1 cellular context compared by ENCODE assay signal in the genomic region with DNA sequence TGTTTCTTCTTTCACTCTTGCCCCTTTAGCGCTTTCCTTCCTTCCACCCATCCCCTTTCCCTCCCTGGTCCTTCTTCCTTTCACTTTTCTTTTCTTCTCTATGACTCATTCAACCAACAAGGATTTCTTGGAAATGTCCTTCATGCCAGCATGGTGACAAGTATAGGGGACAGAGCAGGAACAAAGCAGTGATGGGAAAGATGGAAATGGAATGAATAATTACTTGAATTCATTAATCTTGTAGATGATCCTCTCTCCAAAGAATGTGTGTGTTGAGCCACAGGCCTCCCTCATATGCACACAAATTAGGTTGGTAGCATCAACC.
TF ChIP-seq lines count a peak whose summit lies in the region.

No MANE protein-coding gene starts in this region.

TF ChIP-seq in K562, 482 proteins besides CTCF, POLR2A, EP300 and RAD21 (continues in another document):
- no peak; the same call in 1 of the 2 replicates for TF ChIP-seq ATF7 (IDR thresholded peaks at IDR 0.05)
- peak in 1 of 2 experiments; percentile 49; a peak in 2 of 4 replicates for TF ChIP-seq FOXK2 (conservative IDR thresholded peaks at IDR 0.05 in 1 of 2, IDR thresholded peaks at IDR 0.05 in 1 of 2; ENCODE audit: low read depth in 2 of 2)
- TF ChIP-seq, protein P1, sequence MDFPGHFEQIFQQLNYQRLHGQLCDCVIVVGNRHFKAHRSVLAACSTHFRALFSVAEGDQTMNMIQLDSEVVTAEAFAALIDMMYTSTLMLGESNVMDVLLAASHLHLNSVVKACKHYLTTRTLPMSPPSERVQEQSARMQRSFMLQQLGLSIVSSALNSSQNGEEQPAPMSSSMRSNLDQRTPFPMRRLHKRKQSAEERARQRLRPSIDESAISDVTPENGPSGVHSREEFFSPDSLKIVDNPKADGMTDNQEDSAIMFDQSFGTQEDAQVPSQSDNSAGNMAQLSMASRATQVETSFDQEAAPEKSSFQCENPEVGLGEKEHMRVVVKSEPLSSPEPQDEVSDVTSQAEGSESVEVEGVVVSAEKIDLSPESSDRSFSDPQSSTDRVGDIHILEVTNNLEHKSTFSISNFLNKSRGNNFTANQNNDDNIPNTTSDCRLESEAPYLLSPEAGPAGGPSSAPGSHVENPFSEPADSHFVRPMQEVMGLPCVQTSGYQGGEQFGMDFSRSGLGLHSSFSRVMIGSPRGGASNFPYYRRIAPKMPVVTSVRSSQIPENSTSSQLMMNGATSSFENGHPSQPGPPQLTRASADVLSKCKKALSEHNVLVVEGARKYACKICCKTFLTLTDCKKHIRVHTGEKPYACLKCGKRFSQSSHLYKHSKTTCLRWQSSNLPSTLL (IDR thresholded peaks at IDR 0.05) = no peak
- no peak for TF ChIP-seq IRF2 (CRISPR knock-in tag; IDR thresholded peaks at IDR 0.05)
- TF ChIP-seq NCOA2 (IDR thresholded peaks at IDR 0.05; ENCODE audit: partially characterized antibody in 2 of 2) = no peak
- no peak for TF ChIP-seq RB1 (IDR thresholded peaks at IDR 0.05; ENCODE audit: low read depth)
- TF ChIP-seq, protein P2, sequence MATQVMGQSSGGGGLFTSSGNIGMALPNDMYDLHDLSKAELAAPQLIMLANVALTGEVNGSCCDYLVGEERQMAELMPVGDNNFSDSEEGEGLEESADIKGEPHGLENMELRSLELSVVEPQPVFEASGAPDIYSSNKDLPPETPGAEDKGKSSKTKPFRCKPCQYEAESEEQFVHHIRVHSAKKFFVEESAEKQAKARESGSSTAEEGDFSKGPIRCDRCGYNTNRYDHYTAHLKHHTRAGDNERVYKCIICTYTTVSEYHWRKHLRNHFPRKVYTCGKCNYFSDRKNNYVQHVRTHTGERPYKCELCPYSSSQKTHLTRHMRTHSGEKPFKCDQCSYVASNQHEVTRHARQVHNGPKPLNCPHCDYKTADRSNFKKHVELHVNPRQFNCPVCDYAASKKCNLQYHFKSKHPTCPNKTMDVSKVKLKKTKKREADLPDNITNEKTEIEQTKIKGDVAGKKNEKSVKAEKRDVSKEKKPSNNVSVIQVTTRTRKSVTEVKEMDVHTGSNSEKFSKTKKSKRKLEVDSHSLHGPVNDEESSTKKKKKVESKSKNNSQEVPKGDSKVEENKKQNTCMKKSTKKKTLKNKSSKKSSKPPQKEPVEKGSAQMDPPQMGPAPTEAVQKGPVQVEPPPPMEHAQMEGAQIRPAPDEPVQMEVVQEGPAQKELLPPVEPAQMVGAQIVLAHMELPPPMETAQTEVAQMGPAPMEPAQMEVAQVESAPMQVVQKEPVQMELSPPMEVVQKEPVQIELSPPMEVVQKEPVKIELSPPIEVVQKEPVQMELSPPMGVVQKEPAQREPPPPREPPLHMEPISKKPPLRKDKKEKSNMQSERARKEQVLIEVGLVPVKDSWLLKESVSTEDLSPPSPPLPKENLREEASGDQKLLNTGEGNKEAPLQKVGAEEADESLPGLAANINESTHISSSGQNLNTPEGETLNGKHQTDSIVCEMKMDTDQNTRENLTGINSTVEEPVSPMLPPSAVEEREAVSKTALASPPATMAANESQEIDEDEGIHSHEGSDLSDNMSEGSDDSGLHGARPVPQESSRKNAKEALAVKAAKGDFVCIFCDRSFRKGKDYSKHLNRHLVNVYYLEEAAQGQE (CRISPR knock-in tag; IDR thresholded peaks at IDR 0.05; ENCODE audit: low read depth) = no peak
- no peak for TF ChIP-seq FOXO4 (CRISPR knock-in tag; IDR thresholded peaks at IDR 0.05)
- TF ChIP-seq FOS (IDR thresholded peaks at IDR 0.05; ENCODE audit: extremely low read depth, insufficient read length) = no peak
- peak; percentile 42; the same call in 1 of the 2 replicates for TF ChIP-seq EHMT2 (IDR thresholded peaks at IDR 0.05)
- TF ChIP-seq SRSF9 (IDR thresholded peaks at IDR 0.05; ENCODE audit: borderline replicate concordance, low read depth, low read length) = no peak
- no peak for TF ChIP-seq POU5F1 (IDR thresholded peaks at IDR 0.05; ENCODE audit: borderline replicate concordance, low read depth, low read length, partially characterized antibody)
- no peak for TF ChIP-seq ZNF239 (CRISPR knock-in tag; IDR thresholded peaks at IDR 0.05)
- TF ChIP-seq TAF9B (IDR thresholded peaks at IDR 0.05; ENCODE audit: partially characterized antibody) = peak; percentile 29
- TF ChIP-seq, protein P3, sequence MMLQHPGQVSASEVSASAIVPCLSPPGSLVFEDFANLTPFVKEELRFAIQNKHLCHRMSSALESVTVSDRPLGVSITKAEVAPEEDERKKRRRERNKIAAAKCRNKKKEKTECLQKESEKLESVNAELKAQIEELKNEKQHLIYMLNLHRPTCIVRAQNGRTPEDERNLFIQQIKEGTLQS (IDR thresholded peaks at IDR 0.05) = peak; percentile 29
- TF ChIP-seq, protein P3 (CRISPR knock-in tag; conservative IDR thresholded peaks at IDR 0.05) = no peak
- no peak for TF ChIP-seq ZNF121 (CRISPR knock-in tag; conservative IDR thresholded peaks at IDR 0.05)
- TF ChIP-seq SPI1 (IDR thresholded peaks at IDR 0.05; ENCODE audit: borderline replicate concordance, low read depth, low read length) = peak; percentile 7; the same call in 1 of the 2 replicates
- TF ChIP-seq, protein P4, sequence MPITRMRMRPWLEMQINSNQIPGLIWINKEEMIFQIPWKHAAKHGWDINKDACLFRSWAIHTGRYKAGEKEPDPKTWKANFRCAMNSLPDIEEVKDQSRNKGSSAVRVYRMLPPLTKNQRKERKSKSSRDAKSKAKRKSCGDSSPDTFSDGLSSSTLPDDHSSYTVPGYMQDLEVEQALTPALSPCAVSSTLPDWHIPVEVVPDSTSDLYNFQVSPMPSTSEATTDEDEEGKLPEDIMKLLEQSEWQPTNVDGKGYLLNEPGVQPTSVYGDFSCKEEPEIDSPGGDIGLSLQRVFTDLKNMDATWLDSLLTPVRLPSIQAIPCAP (CRISPR knock-in tag; IDR thresholded peaks at IDR 0.05; ENCODE audit: borderline replicate concordance) = no peak
- peak; percentile 61; the same call in 1 of the 2 replicates for TF ChIP-seq JUN (IDR thresholded peaks at IDR 0.05; ENCODE audit: borderline replicate concordance, low read depth, low read length)
- TF ChIP-seq JUN (CRISPR knock-in tag; IDR thresholded peaks at IDR 0.05; ENCODE audit: borderline replicate concordance) = no peak
- no peak for TF ChIP-seq ZBTB7A (IDR thresholded peaks at IDR 0.05; ENCODE audit: borderline replicate concordance, control insufficient read depth, low read depth, low read length)
- no peak for TF ChIP-seq HMG20A (CRISPR knock-in tag; conservative IDR thresholded peaks at IDR 0.05)
- TF ChIP-seq HOXB6 (CRISPR knock-in tag; IDR thresholded peaks at IDR 0.05; ENCODE audit: borderline replicate concordance) = no peak
- no peak for TF ChIP-seq ZNF217 (CRISPR knock-in tag; IDR thresholded peaks at IDR 0.05)
- peak in 1 of 2 experiments; percentile 87; a peak in 2 of 4 replicates for TF ChIP-seq ZNF318 (IDR thresholded peaks at IDR 0.05; ENCODE audit: borderline replicate concordance in 1 of 2, low read depth in 1 of 2)
- TF ChIP-seq HNRNPUL1 (IDR thresholded peaks at IDR 0.05; ENCODE audit: low read length) = no peak
- TF ChIP-seq MLX (CRISPR knock-in tag; conservative IDR thresholded peaks at IDR 0.05) = no peak
- no peak for TF ChIP-seq FOXA1 (IDR thresholded peaks at IDR 0.05; ENCODE audit: borderline replicate concordance)
- no peak for TF ChIP-seq FOXP1 (CRISPR knock-in tag; IDR thresholded peaks at IDR 0.05)
- TF ChIP-seq NBN (IDR thresholded peaks at IDR 0.05; ENCODE audit: low read depth) = no peak
- no peak for TF ChIP-seq SLC30A9 (CRISPR knock-in tag; IDR thresholded peaks at IDR 0.05)
- TF ChIP-seq CBFA2T2 (conservative IDR thresholded peaks at IDR 0.05) = no peak
- no peak for TF ChIP-seq TBP (optimal IDR thresholded peaks at IDR 0.05; ENCODE audit: low read depth, low read length)
- no peak for TF ChIP-seq RBBP5 (IDR thresholded peaks at IDR 0.05; ENCODE audit: borderline replicate concordance, insufficient read depth, low read length, poor library complexity, severe bottlenecking)
- TF ChIP-seq STAG1 (CRISPR knock-in tag; IDR thresholded peaks at IDR 0.05; ENCODE audit: borderline replicate concordance) = no peak
- TF ChIP-seq NFRKB (IDR thresholded peaks at IDR 0.05; ENCODE audit: low read depth) = 0 out of 2 replicates have a peak, but pooled peaks have one; percentile 20
- no peak for TF ChIP-seq NCOA4 (IDR thresholded peaks at IDR 0.05; ENCODE audit: partially characterized antibody)
- TF ChIP-seq E2F1 (CRISPR knock-in tag; IDR thresholded peaks at IDR 0.05) = no peak
- TF ChIP-seq ELF2 (CRISPR knock-in tag; IDR thresholded peaks at IDR 0.05) = no peak
- no peak for TF ChIP-seq KAT7 (CRISPR knock-in tag; IDR thresholded peaks at IDR 0.05; ENCODE audit: borderline replicate concordance)
- TF ChIP-seq TEAD2 (tag; IDR thresholded peaks at IDR 0.05) = no peak
